In genomic region chr20:45964024-45964423, GRCh38 we compare ENCODE assay signal across 28 cellular contexts. TPM values are rescaled to one million over a fixed set of nuclear protein-coding genes. Genes with fewer than 3 reads are reported as not detected.
"Had no signal": no experiment of that assay in that cellular context is flagged by ENCODE, and none has a peak within 500 bp of the region (broad histone marks: within the 10 kb centered on the region; RNA-seq: fewer than 3 reads in every experiment).

No MANE protein-coding gene starts in this region.

- H3K4me2 ChIP-seq: smooth muscle cell had no signal

- H3K4me1 ChIP-seq: breast epithelium, thyroid gland had no signal

- H3K9me3 ChIP-seq: breast epithelium, thyroid gland had no signal

- H3K27ac Mint-ChIP-seq: activated CD8-positive, alpha-beta T cell treated with anti-CD3 and anti-CD28 coated beads, Interleukin-2, amount 10 ng/mL, durations not matched to agents 7 days and 5 days; nephron progenitor cell; progenitor cell of endocrine pancreas; T-helper 2 cell treated with Interferon-gamma antibody and Interleukin-4, amounts not matched to agents 5 μg/mL and 100 μg/mL, for 36 hours had no signal

- DNase-seq: activated CD4-positive, alpha-beta T cell treated with anti-CD3 and anti-CD28 coated beads for 48 hours; activated CD8-positive, alpha-beta T cell treated with anti-CD3 and anti-CD28 coated beads, Interleukin-2, amount 10 ng/mL, durations not matched to agents 7 days and 5 days; activated effector memory CD4-positive, alpha-beta T cell treated with anti-CD3 and anti-CD28 coated beads, Interleukin-2, amount 50 U/mL, for 16 hours; activated naive CD4-positive, alpha-beta T cell treated with anti-CD3 and anti-CD28 coated beads, Interleukin-2, amount 50 U/mL, for 16 hours; activated T-cell treated with anti-CD3 and anti-CD28 coated beads, Interleukin-2, amount 50 U/mL, for 4 hours; cortex of kidney; erythroblast; foreskin melanocyte; glutamatergic neuron; hypothalamus; islet precursor cell; mammary epithelial cell; midbrain; nephron progenitor cell; occipital lobe; stimulated activated CD4-positive, alpha-beta T cell treated with anti-CD3 and anti-CD28 coated beads, Interleukin-4, amount 100 ng/mL, for 4 hours; stimulated activated naive CD4-positive, alpha-beta T cell; thyroid gland had no signal

- H3K4me1 Mint-ChIP-seq: nephron progenitor cell, WTC11 had no signal

- H3K4me3 Mint-ChIP-seq: activated CD8-positive, alpha-beta T cell treated with anti-CD3 and anti-CD28 coated beads, Interleukin-2, amount 10 ng/mL, durations not matched to agents 7 days and 5 days; activated T-cell treated with anti-CD3 and anti-CD28 coated beads, Interleukin-2, amount 50 U/mL, for 4 hours; nephron progenitor cell; T-helper 2 cell treated with Interferon-gamma antibody and Interleukin-4, amounts not matched to agents 5 μg/mL and 100 μg/mL, for 36 hours; WTC11 had no signal

- H3K27ac ChIP-seq: breast epithelium, thyroid gland had no signal

- H3K4me3 ChIP-seq: breast epithelium, smooth muscle cell, thyroid gland had no signal

- ATAC-seq: activated CD8-positive, alpha-beta T cell treated with anti-CD3 and anti-CD28 coated beads, Interleukin-2, amount 10 ng/mL, durations not matched to agents 7 days and 5 days; activated T-cell treated with anti-CD3 and anti-CD28 coated beads, Interleukin-2, amount 50 U/mL, for 4 hours; right cardiac atrium had no signal

- H3K9me3 Mint-ChIP-seq: activated T-cell treated with anti-CD3 and anti-CD28 coated beads, Interleukin-2, amount 50 U/mL, for 4 hours; nephron progenitor cell; T-helper 2 cell treated with Interferon-gamma antibody and Interleukin-4, amounts not matched to agents 5 μg/mL and 100 μg/mL, for 36 hours; WTC11 had no signal

- H3K27me3 Mint-ChIP-seq: progenitor cell of endocrine pancreas had no signal

- FAIRE-seq: astrocyte, endometrium, TTC549, urothelium cell line had no signal

- H3K27me3 ChIP-seq: breast epithelium, thyroid gland had no signal

RNA-seq across cellular contexts. Expression of gene MMP9, which starts 44.7 kb away (rescaled TPM):
- total RNA-seq: activated CD8-positive, alpha-beta T cell treated with anti-CD3 and anti-CD28 coated beads, Interleukin-2, amount 10 ng/mL, durations not matched to agents 7 days and 5 days; occipital lobe; progenitor cell of endocrine pancreas had no signal
